In genomic region chr17:78925662-78926555, GRCh38 we compare ENCODE assay signal across 8 cellular contexts. TPM values are rescaled to one million over a fixed set of nuclear protein-coding genes. Genes with fewer than 3 reads are reported as not detected.
DNase-seq lines count a peak whose midpoint lies in the region; ATAC-seq, FAIRE-seq and TF ChIP-seq lines count a peak whose summit lies in the region.

No MANE protein-coding gene starts in this region.

- no peaks in the 10 kb centered on the region for H3K9me3 Mint-ChIP-seq in activated naive CD8-positive, alpha-beta T cell treated with anti-CD3 and anti-CD28 coated beads for 36 hours

- CTCF ChIA-PET in HepG2 (lab: Yijun Ruan, JAX; ENCODE audit: low intra/inter-chr PET ratio, low total read pairs), result no interaction called here

- no peak overlapping the region for H3K4me3 Mint-ChIP-seq in activated naive CD8-positive, alpha-beta T cell treated with anti-CD3 and anti-CD28 coated beads for 36 hours

- H3K79me2 ChIP-seq in HepG2 (ENCODE audit: insufficient read depth, low read length), result no peaks in the 10 kb centered on the region

- no peak overlapping the region for H2AFZ ChIP-seq in HepG2 (ENCODE audit: low read length)

- H3K36me3 Mint-ChIP-seq in activated naive CD8-positive, alpha-beta T cell treated with anti-CD3 and anti-CD28 coated beads for 36 hours, result no peaks in the 10 kb centered on the region

- peak overlapping the region; percentile 58 to 93 (median 86); a peak in 21 of 22 replicates for H3K27ac ChIP-seq in BLaER1 treated with 17β-estradiol and CSF1 and Interleukin-3, amounts not matched to agents 10 nM and 100 nM
- H3K27ac ChIP-seq in HepG2 (ENCODE audit: extremely low read length, insufficient read depth, low read length) (peak overlapping the region; percentile 59), stomach smooth muscle (ENCODE audit: low read length) (peak overlapping the region; percentile 94)

- TF ChIP-seq CTCF in choroid plexus epithelial cell (conservative IDR thresholded peaks at IDR 0.05; ENCODE audit: low read depth, low read length), result no peak
- no peak for TF ChIP-seq CTCF in HepG2 (CRISPR knock-in tag; IDR thresholded peaks at IDR 0.05)

- peaks cover 0 to 18% (median 11%) of the 10 kb centered on the region in 11 experiments; a peak in 12 of 22 replicates for H3K36me3 ChIP-seq in BLaER1 treated with 17β-estradiol and CSF1 and Interleukin-3, amounts not matched to agents 10 nM and 100 nM
- H3K36me3 ChIP-seq in MG63, result peaks cover 23% of the 10 kb centered on the region
- no peaks in the 10 kb centered on the region for H3K36me3 ChIP-seq in HepG2 (replicated peaks in 1 of 2; ENCODE audit: control insufficient read depth in 1 of 2, insufficient read depth in 2 of 2, low read length in 2 of 2)
- no peaks in the 10 kb centered on the region for H3K36me3 ChIP-seq in stomach smooth muscle (ENCODE audit: control insufficient read depth in 2 of 2, insufficient read depth in 2 of 2, low read length in 2 of 2)

- WGBS in HepG2 (ENCODE audit: low lambda C conversion rate), result 13% methylated on average over 30 of the region's 33 CpGs

- TF ChIP-seq POLR2A in HepG2 (IDR thresholded peaks at IDR 0.05; ENCODE audit: insufficient read depth in 1 of 2, low read depth in 2 of 2, low read length in 2 of 2), result peak in 1 of 2 experiments; percentile 48; a peak in 1 of 4 replicates

- H3K4me3 ChIP-seq in BLaER1 treated with 17β-estradiol and CSF1 and Interleukin-3, amounts not matched to agents 10 nM and 100 nM, result peak overlapping the region; percentile 50 to 91 (median 64)
- peak overlapping the region; percentile 58 for H3K4me3 ChIP-seq in MG63
- H3K4me3 ChIP-seq in choroid plexus epithelial cell (ENCODE audit: low read depth, low read length), result peak overlapping the region; percentile 79
- peak overlapping the region; percentile 78 to 82 (median 78) for H3K4me3 ChIP-seq in HepG2 (replicated peaks in 1 of 3; ENCODE audit: insufficient read depth in 1 of 3, low read depth in 2 of 3, low read length in 3 of 3)
- H3K4me3 ChIP-seq in stomach smooth muscle (ENCODE audit: low read length in 2 of 2), result peak overlapping the region; percentile 55 to 76

- peaks cover 14% of the 10 kb centered on the region for H3K27me3 Mint-ChIP-seq in activated naive CD8-positive, alpha-beta T cell treated with anti-CD3 and anti-CD28 coated beads for 36 hours

- H3K27me3 ChIP-seq in BLaER1 treated with 17β-estradiol and CSF1 and Interleukin-3, amounts not matched to agents 10 nM and 100 nM, result no peaks in the 10 kb centered on the region
- H3K27me3 ChIP-seq in MG63 (no peaks in the 10 kb centered on the region), HepG2 (ENCODE audit: control insufficient read depth in 1 of 2, insufficient read depth in 2 of 2, low read length in 2 of 2) (peaks cover 6 to 38% of the 10 kb centered on the region in 2 experiments; a peak in 3 of 5 replicates), stomach smooth muscle (ENCODE audit: control insufficient read depth in 1 of 2, insufficient read depth in 2 of 2, low read length in 2 of 2) (no peaks in the 10 kb centered on the region)

- H4K20me1 ChIP-seq in BLaER1 treated with 17β-estradiol and CSF1 and Interleukin-3, amounts not matched to agents 10 nM and 100 nM, result peaks cover 3 to 33% (median 32%) of the 10 kb centered on the region in 11 experiments; a peak in 16 of 22 replicates
- H4K20me1 ChIP-seq in HepG2 (ENCODE audit: insufficient read depth, low read length), result no peaks in the 10 kb centered on the region

- DNase-seq in MG63 (peak; percentile 93), choroid plexus epithelial cell (ENCODE audit: low read depth) (peak; percentile 89), HepG2 (ENCODE audit: low spot score) (peak; percentile 52)
- no peak for DNase-seq in activated naive CD8-positive, alpha-beta T cell treated with anti-CD3 and anti-CD28 coated beads for 36 hours

- H3K9ac ChIP-seq in BLaER1 treated with 17β-estradiol and CSF1 and Interleukin-3, amounts not matched to agents 10 nM and 100 nM, result peak overlapping the region; percentile 75 to 85 (median 84)
- H3K9ac ChIP-seq in HepG2 (ENCODE audit: insufficient read depth, low read depth, low read length), result peak overlapping the region; percentile 78
- peak overlapping the region; percentile 68 to 71 for H3K9ac ChIP-seq in stomach smooth muscle (ENCODE audit: low read length in 2 of 2)

- H3K4me1 Mint-ChIP-seq in activated naive CD8-positive, alpha-beta T cell treated with anti-CD3 and anti-CD28 coated beads for 36 hours, result peaks cover 11% of the 10 kb centered on the region

- in situ Hi-C loops in HepG2 (cut with HindIII; ENCODE audit: extremely low pct_ligation_motif_present, low pct_unique_long_range_greater_than_20kb), result no loop called here

- H3K4me1 ChIP-seq in BLaER1 treated with 17β-estradiol and CSF1 and Interleukin-3, amounts not matched to agents 10 nM and 100 nM, result peaks cover 29 to 51% (median 41%) of the 10 kb centered on the region in 10 experiments
- H3K4me1 ChIP-seq in HepG2 (ENCODE audit: insufficient read depth, low read length) (peaks cover 47% of the 10 kb centered on the region), stomach smooth muscle (ENCODE audit: control insufficient read depth, insufficient read depth, low read length) (peaks cover 44% of the 10 kb centered on the region)

- ATAC-seq in HepG2, result peak; percentile 63
- ATAC-seq in GM19023 (IDR thresholded peaks at IDR 0.05; ENCODE audit: unreplicated experiment), result no peak
- no peak for ATAC-seq in HG02884 (IDR thresholded peaks at IDR 0.05; ENCODE audit: unreplicated experiment)

- H3K9me3 ChIP-seq in BLaER1 treated with 17β-estradiol and CSF1 and Interleukin-3, amounts not matched to agents 10 nM and 100 nM (replicated peaks in 1 of 11), result no peaks in the 10 kb centered on the region
- H3K9me3 ChIP-seq in MG63 (no peaks in the 10 kb centered on the region), HepG2 (ENCODE audit: low read length) (no peaks in the 10 kb centered on the region), stomach smooth muscle (ENCODE audit: control insufficient read depth in 2 of 2, low read length in 2 of 2) (no peaks in the 10 kb centered on the region)

- peak overlapping the region; percentile 76 to 94 (median 90) for H3K4me2 ChIP-seq in BLaER1 treated with 17β-estradiol and CSF1 and Interleukin-3, amounts not matched to agents 10 nM and 100 nM
- H3K4me2 ChIP-seq in HepG2 (ENCODE audit: low read depth, low read length), result peak overlapping the region; percentile 98

- TF ChIP-seq EP300 in HepG2 (IDR thresholded peaks at IDR 0.05; ENCODE audit: low read depth in 2 of 2, low read length in 2 of 2) (no peak), HepG2 (CRISPR knock-in tag; IDR thresholded peaks at IDR 0.05; ENCODE audit: borderline replicate concordance) (no peak)

- FAIRE-seq in HepG2 (lab: Jason Lieb, UNC), result peak; percentile 56

- POLR2A ChIA-PET in HepG2 (lab: Yijun Ruan, JAX), result interaction anchor here (0.7 to 2.8 kb wide), 4 partner anchors 8 to 101 kb away, joined by 3 to 10 read pairs (median 7); no protein-coding TSS in a partner anchor

- intact Hi-C loops in HepG2 (cut with micrococcal nuclease; ENCODE audit: unreplicated experiment), result loop anchor here (5.0 kb wide), 2 partner anchors 36 to 784 kb away; no protein-coding TSS in a partner anchor

- H3K27ac Mint-ChIP-seq in activated naive CD8-positive, alpha-beta T cell treated with anti-CD3 and anti-CD28 coated beads for 36 hours, result no peak overlapping the region

- no peak for TF ChIP-seq RAD21 in HepG2 (CRISPR knock-in tag; IDR thresholded peaks at IDR 0.05)

- BruUV-seq in HepG2 (replicated peaks; lab: Mats Ljungman, UMichigan), result TSS peak; percentile 83

RNA-seq across cellular contexts. Expression of gene TIMP2, which starts 0.7 kb away (rescaled TPM):
- total RNA-seq in MG63 (2014; rRNA removed; shearing (Covaris generic); ENCODE audit: low replicate concordance), result 127 and 145 TPM in 2 replicates
- total RNA-seq in HepG2 (2016; rRNA removed; fragmentation: Illumina TruSeq; extraction: Trizol), result 2.2 and 3.8 TPM in 2 replicates
- total RNA-seq in HepG2 (2016; cell fraction: cytosol; rRNA removed; fragmentation: Illumina TruSeq; extraction: Trizol; ENCODE audit: low read depth), result 1.4 and 1.7 TPM in 2 replicates
- 1.7 and 3.9 TPM in 2 replicates for total RNA-seq in HepG2 (2016; cell fraction: insoluble cytoplasmic fraction; rRNA removed; fragmentation: Illumina TruSeq; extraction: Trizol)
- total RNA-seq in HepG2 (2016; cell fraction: membrane; rRNA removed; fragmentation: Illumina TruSeq; extraction: Trizol), result 3.3 and 3.4 TPM in 2 replicates
- 6.3 and 8.0 TPM in 2 replicates for total RNA-seq in HepG2 (2016; cell fraction: nucleus; rRNA removed; fragmentation: Illumina TruSeq; extraction: Trizol)
- 8.5 and 11.7 TPM in 2 replicates for polyA plus RNA-seq in HepG2 (2011; rRNA removed)
- 8.0 and 12.6 TPM in 2 replicates for polyA plus RNA-seq in HepG2 (2011; cell fraction: cytosol; rRNA removed)
- 10.4 and 13.8 TPM in 2 replicates for polyA plus RNA-seq in HepG2 (2011; cell fraction: nucleus; rRNA removed)
- polyA plus RNA-seq in HepG2 (2012), result 25.0 and 33.2 TPM in 2 replicates
- polyA plus RNA-seq in HepG2 (2016; cell fraction: cytosol; fragmentation: Illumina TruSeq; extraction: Trizol; ENCODE audit: low read depth), result 3.0 and 3.2 TPM in 2 replicates
- 3.9 and 5.4 TPM in 2 replicates for polyA plus RNA-seq in HepG2 (2016; cell fraction: insoluble cytoplasmic fraction; fragmentation: Illumina TruSeq; extraction: Trizol; ENCODE audit: low read depth)
- 4.0 and 5.0 TPM in 2 replicates for polyA plus RNA-seq in HepG2 (2016; cell fraction: membrane; fragmentation: Illumina TruSeq; extraction: Trizol; ENCODE audit: low read depth)
- 18.4 and 18.6 TPM in 2 replicates for polyA plus RNA-seq in HepG2 (2016; cell fraction: nucleus; fragmentation: Illumina TruSeq; extraction: Trizol; ENCODE audit: insufficient read depth, low read depth)
- polyA minus RNA-seq in HepG2 (2011; rRNA and poly(A)+ RNA removed; ENCODE audit: low replicate concordance), result 10.0 and 25.5 TPM in 2 replicates
- 11.5 and 14.6 TPM in 2 replicates for polyA minus RNA-seq in HepG2 (2011; cell fraction: cytosol; rRNA and poly(A)+ RNA removed)
- 4.2 and 6.2 TPM in 2 replicates for polyA minus RNA-seq in HepG2 (2011; cell fraction: nucleus; rRNA and poly(A)+ RNA removed)
- 1 to 10 TPM; 1.2 to 1.3 TPM for total RNA-seq in activated naive CD8-positive, alpha-beta T cell treated with anti-CD3 and anti-CD28 coated beads for 36 hours

RNA-seq across cellular contexts. Expression of gene CEP295NL, which starts 22.9 kb away (rescaled TPM):
- total RNA-seq in MG63 (2014; rRNA removed; shearing (Covaris generic); ENCODE audit: low replicate concordance), result 0.67 TPM in 1 of 2 replicates, not detected in the other
- not detected in 2 replicates for total RNA-seq in HepG2 (2016; rRNA removed; fragmentation: Illumina TruSeq; extraction: Trizol)
- not detected in 2 replicates for total RNA-seq in HepG2 (2016; cell fraction: cytosol; rRNA removed; fragmentation: Illumina TruSeq; extraction: Trizol; ENCODE audit: low read depth)
- total RNA-seq in HepG2 (2016; cell fraction: insoluble cytoplasmic fraction; rRNA removed; fragmentation: Illumina TruSeq; extraction: Trizol), result 0.06 TPM in 1 of 2 replicates, not detected in the other
- total RNA-seq in HepG2 (2016; cell fraction: membrane; rRNA removed; fragmentation: Illumina TruSeq; extraction: Trizol), result not detected in 2 replicates
- total RNA-seq in HepG2 (2016; cell fraction: nucleus; rRNA removed; fragmentation: Illumina TruSeq; extraction: Trizol), result not detected in 2 replicates
- polyA plus RNA-seq in HepG2 (2011; rRNA removed), result not detected in 2 replicates
- not detected in 2 replicates for polyA plus RNA-seq in HepG2 (2011; cell fraction: cytosol; rRNA removed)
- 0.14 and 0.31 TPM in 2 replicates for polyA plus RNA-seq in HepG2 (2011; cell fraction: nucleus; rRNA removed)
- 0.07 and 0.13 TPM in 2 replicates for polyA plus RNA-seq in HepG2 (2012)
- polyA plus RNA-seq in HepG2 (2016; cell fraction: cytosol; fragmentation: Illumina TruSeq; extraction: Trizol; ENCODE audit: low read depth), result not detected in 2 replicates
- polyA plus RNA-seq in HepG2 (2016; cell fraction: insoluble cytoplasmic fraction; fragmentation: Illumina TruSeq; extraction: Trizol; ENCODE audit: low read depth), result not detected in 2 replicates
- polyA plus RNA-seq in HepG2 (2016; cell fraction: membrane; fragmentation: Illumina TruSeq; extraction: Trizol; ENCODE audit: low read depth), result not detected in 2 replicates
- not detected in 2 replicates for polyA plus RNA-seq in HepG2 (2016; cell fraction: nucleus; fragmentation: Illumina TruSeq; extraction: Trizol; ENCODE audit: insufficient read depth, low read depth)
- 1.2 TPM in 1 of 2 replicates, not detected in the other for polyA minus RNA-seq in HepG2 (2011; rRNA and poly(A)+ RNA removed; ENCODE audit: low replicate concordance)
- not detected in 2 replicates for polyA minus RNA-seq in HepG2 (2011; cell fraction: cytosol; rRNA and poly(A)+ RNA removed)
- 1.5 and 1.6 TPM in 2 replicates for polyA minus RNA-seq in HepG2 (2011; cell fraction: nucleus; rRNA and poly(A)+ RNA removed)
- total RNA-seq in activated naive CD8-positive, alpha-beta T cell treated with anti-CD3 and anti-CD28 coated beads for 36 hours, result under 1 TPM in 1 of 2 experiments, not detected in 1; 0.19 TPM

RNA-seq across cellular contexts. Expression of gene LGALS3BP, which starts 53.8 kb away (rescaled TPM):
- 204 and 434 TPM in 2 replicates for total RNA-seq in MG63 (2014; rRNA removed; shearing (Covaris generic); ENCODE audit: low replicate concordance)
- total RNA-seq in HepG2 (2016; rRNA removed; fragmentation: Illumina TruSeq; extraction: Trizol), result 116 and 332 TPM in 2 replicates
- total RNA-seq in HepG2 (2016; cell fraction: cytosol; rRNA removed; fragmentation: Illumina TruSeq; extraction: Trizol; ENCODE audit: low read depth), result 62.3 and 63.4 TPM in 2 replicates
- total RNA-seq in HepG2 (2016; cell fraction: insoluble cytoplasmic fraction; rRNA removed; fragmentation: Illumina TruSeq; extraction: Trizol), result 116 and 342 TPM in 2 replicates
- total RNA-seq in HepG2 (2016; cell fraction: membrane; rRNA removed; fragmentation: Illumina TruSeq; extraction: Trizol), result 57.6 and 60.1 TPM in 2 replicates
- total RNA-seq in HepG2 (2016; cell fraction: nucleus; rRNA removed; fragmentation: Illumina TruSeq; extraction: Trizol), result 311 and 384 TPM in 2 replicates
- polyA plus RNA-seq in HepG2 (2011; rRNA removed), result 137 and 185 TPM in 2 replicates
- polyA plus RNA-seq in HepG2 (2011; cell fraction: cytosol; rRNA removed), result 89.4 and 111 TPM in 2 replicates
- polyA plus RNA-seq in HepG2 (2011; cell fraction: nucleus; rRNA removed), result 667 and 704 TPM in 2 replicates
- polyA plus RNA-seq in HepG2 (2012), result 341 and 458 TPM in 2 replicates
- 36.8 and 37.2 TPM in 2 replicates for polyA plus RNA-seq in HepG2 (2016; cell fraction: cytosol; fragmentation: Illumina TruSeq; extraction: Trizol; ENCODE audit: low read depth)
- polyA plus RNA-seq in HepG2 (2016; cell fraction: insoluble cytoplasmic fraction; fragmentation: Illumina TruSeq; extraction: Trizol; ENCODE audit: low read depth), result 103 and 140 TPM in 2 replicates
- polyA plus RNA-seq in HepG2 (2016; cell fraction: membrane; fragmentation: Illumina TruSeq; extraction: Trizol; ENCODE audit: low read depth), result 41.5 and 48.5 TPM in 2 replicates
- polyA plus RNA-seq in HepG2 (2016; cell fraction: nucleus; fragmentation: Illumina TruSeq; extraction: Trizol; ENCODE audit: insufficient read depth, low read depth), result 669 and 711 TPM in 2 replicates
- 165 and 565 TPM in 2 replicates for polyA minus RNA-seq in HepG2 (2011; rRNA and poly(A)+ RNA removed; ENCODE audit: low replicate concordance)
- polyA minus RNA-seq in HepG2 (2011; cell fraction: cytosol; rRNA and poly(A)+ RNA removed), result 316 and 377 TPM in 2 replicates
- polyA minus RNA-seq in HepG2 (2011; cell fraction: nucleus; rRNA and poly(A)+ RNA removed), result 112 and 148 TPM in 2 replicates
- 10 to 100 TPM; 86.8 to 89.7 TPM for total RNA-seq in activated naive CD8-positive, alpha-beta T cell treated with anti-CD3 and anti-CD28 coated beads for 36 hours

Comparison
In these comparisons a context has a peak if more than half of its experiments do, and no peak if none do; other contexts are left out.
1. RNA of gene TIMP2, which starts 0.7 kb away (total RNA-seq): 127 to 145 TPM in MG63; 1.4 to 8.0 TPM in HepG2 and 1.2 to 1.3 TPM in activated naive CD8-positive, alpha-beta T cell treated with anti-CD3 and anti-CD28 coated beads for 36 hours; every median in the first group is over 10 times any median in the second.
2. Peak in every context shown above with its lines, with median percentiles within 50 percentile points of each other: H3K27ac ChIP-seq, H3K4me3 ChIP-seq and H3K9ac ChIP-seq.